ENCODE assay signal across 32 cellular contexts in the genomic region with DNA sequence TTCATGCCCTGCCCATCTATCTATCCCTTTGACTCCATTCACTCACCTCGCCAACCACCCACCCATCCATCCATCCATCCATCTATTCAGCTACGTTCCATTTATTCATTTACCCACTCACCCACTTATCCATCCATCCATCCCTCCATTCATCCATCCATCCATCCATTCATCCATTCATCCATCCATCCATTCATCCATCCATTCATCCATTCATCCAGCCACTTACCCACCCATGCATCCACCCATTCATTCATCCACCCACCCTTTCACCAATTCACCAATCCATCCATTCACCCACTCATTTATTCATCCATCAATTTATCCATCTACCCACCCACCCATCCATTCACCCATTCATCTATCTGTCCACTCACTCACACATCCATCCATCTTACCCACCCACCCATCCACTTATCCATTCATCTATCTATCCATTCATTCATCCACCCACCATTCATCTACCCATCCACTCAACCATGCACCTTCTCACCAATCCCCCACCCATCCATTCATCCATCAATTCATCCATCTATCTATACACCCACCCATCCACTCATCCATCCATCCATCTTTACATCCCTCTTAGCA. TPM values are rescaled to one million over a fixed set of nuclear protein-coding genes. Genes with fewer than 3 reads are reported as not detected.
"Had no signal": no experiment of that assay in that cellular context is flagged by ENCODE, and none has a peak within 500 bp of the region (broad histone marks: within the 10 kb centered on the region; RNA-seq: fewer than 3 reads in every experiment).

No MANE protein-coding gene starts in this region.

- H3K27me3 ChIP-seq: ascending aorta, breast epithelium, cardiac muscle cell, colonic mucosa, esophagus muscularis mucosa, gastrocnemius medialis had no signal

- ATAC-seq: activated CD4-positive, CD25-positive, alpha-beta regulatory T cell treated with anti-CD3 and anti-CD28 coated beads, Interleukin-2, amount 50 U/mL, for 24 hours; activated CD8-positive, alpha-beta T cell treated with anti-CD3 and anti-CD28 coated beads for 36 hours; activated naive CD4-positive, alpha-beta T cell treated with anti-CD3 and anti-CD28 coated beads, Interleukin-2, amount 50 U/mL, for 72 hours; activated T-cell treated with anti-CD3 and anti-CD28 coated beads, Interleukin-2, amount 50 U/mL, for 4 hours; activated T-helper 17 cell treated with anti-CD3 and anti-CD28 coated beads, Interleukin-2, amount 50 U/mL, for 72 hours; foreskin keratinocyte; gastrocnemius medialis; T-cell had no signal

- H3K4me3 ChIP-seq: ascending aorta, breast epithelium, cardiac muscle cell, colonic mucosa, esophagus muscularis mucosa, gastrocnemius medialis had no signal

- DNase-seq: activated B cell treated with CpG ODN at 0.5 μM for 24 hours; activated CD4-positive, alpha-beta T cell treated with anti-CD3 and anti-CD28 coated beads for 48 hours; activated CD4-positive, alpha-beta T cell treated with anti-CD3 and anti-CD28 coated beads, Interleukin-2, amount 50 U/mL, for 1 hour; activated CD4-positive, alpha-beta T cell treated with anti-CD3 and anti-CD28 coated beads, Interleukin-2, amount 50 U/mL, for 48 hours; activated CD8-positive, alpha-beta memory T cell treated with anti-CD3 and anti-CD28 coated beads for 24 hours; activated CD8-positive, alpha-beta T cell treated with anti-CD3 and anti-CD28 coated beads for 36 hours; activated effector memory CD4-positive, alpha-beta T cell treated with Interleukin-2 at 50 U/mL for 16 hours; activated gamma-delta T cell treated with Interleukin-2 at 50 U/mL for 16 hours; activated naive CD4-positive, alpha-beta T cell treated with anti-CD3 and anti-CD28 coated beads for 36 hours; activated naive CD8-positive, alpha-beta T cell treated with anti-CD3 and anti-CD28 coated beads, Interleukin-2, amount 10 ng/mL, durations not matched to agents 7 days and 5 days; activated T-cell treated with anti-CD3 and anti-CD28 coated beads, Interleukin-2, amount 50 U/mL, for 4 hours; central memory CD4-positive, alpha-beta T cell; cerebellar nuclear complex; colonic mucosa; effector CD8-positive, alpha-beta T cell; endodermal cell; erythroblast; foreskin keratinocyte; gastrocnemius medialis; T-cell; T-helper 9 cell; WERI-Rb-1 had no signal

- H3K4me1 ChIP-seq: ascending aorta, breast epithelium, colonic mucosa, foreskin keratinocyte, gastrocnemius medialis had no signal

- H3K9me3 ChIP-seq: ascending aorta, breast epithelium, colonic mucosa, esophagus muscularis mucosa, gastrocnemius medialis had no signal

- H3K27me3 Mint-ChIP-seq: activated CD8-positive, alpha-beta T cell treated with anti-CD3 and anti-CD28 coated beads for 36 hours; activated naive CD8-positive, alpha-beta T cell treated with anti-CD3 and anti-CD28 coated beads, Interleukin-2, amount 10 ng/mL, durations not matched to agents 7 days and 5 days; activated T-helper 17 cell treated with anti-CD3 and anti-CD28 coated beads, Interleukin-2, amount 50 U/mL, for 72 hours had no signal

- H3K36me3 ChIP-seq: ascending aorta, breast epithelium, cardiac muscle cell, colonic mucosa, esophagus muscularis mucosa, gastrocnemius medialis, WERI-Rb-1 had no signal

- H3K27ac ChIP-seq: ascending aorta, breast epithelium, colonic mucosa, esophagus muscularis mucosa, foreskin keratinocyte, gastrocnemius medialis, WERI-Rb-1 had no signal

- H3K4me3 Mint-ChIP-seq: activated B cell treated with CpG ODN at 0.5 μM for 24 hours; activated CD8-positive, alpha-beta T cell treated with anti-CD3 and anti-CD28 coated beads for 36 hours; activated naive CD4-positive, alpha-beta T cell treated with anti-CD3 and anti-CD28 coated beads for 36 hours; activated naive CD8-positive, alpha-beta T cell treated with anti-CD3 and anti-CD28 coated beads, Interleukin-2, amount 10 ng/mL, durations not matched to agents 7 days and 5 days; activated T-cell treated with anti-CD3 and anti-CD28 coated beads, Interleukin-2, amount 50 U/mL, for 4 hours; activated T-helper 17 cell treated with anti-CD3 and anti-CD28 coated beads, Interleukin-2, amount 50 U/mL, for 72 hours; endodermal cell; T-cell; T-helper 1 cell treated with Interleukin-12 subunit alpha and Interleukin-12 subunit beta and Interleukin-4 antibody, amounts not matched to agents 30 μg/mL and 1 μg/mL, for 36 hours had no signal

- H3K27ac Mint-ChIP-seq: activated B cell treated with CpG ODN at 0.5 μM for 24 hours; activated CD8-positive, alpha-beta T cell treated with anti-CD3 and anti-CD28 coated beads for 36 hours; activated naive CD4-positive, alpha-beta T cell treated with anti-CD3 and anti-CD28 coated beads for 36 hours; activated naive CD4-positive, alpha-beta T cell treated with anti-CD3 and anti-CD28 coated beads, Interleukin-2, amount 50 U/mL, for 72 hours; activated naive CD8-positive, alpha-beta T cell treated with anti-CD3 and anti-CD28 coated beads, Interleukin-2, amount 10 ng/mL, durations not matched to agents 7 days and 5 days; activated T-helper 17 cell treated with anti-CD3 and anti-CD28 coated beads, Interleukin-2, amount 50 U/mL, for 72 hours; endodermal cell; T-cell; T-helper 1 cell treated with Interleukin-12 subunit alpha and Interleukin-12 subunit beta and Interleukin-4 antibody, amounts not matched to agents 30 μg/mL and 1 μg/mL, for 36 hours had no signal

- H3K36me3 Mint-ChIP-seq: activated naive CD4-positive, alpha-beta T cell treated with anti-CD3 and anti-CD28 coated beads, Interleukin-2, amount 50 U/mL, for 72 hours; activated naive CD8-positive, alpha-beta T cell treated with anti-CD3 and anti-CD28 coated beads, Interleukin-2, amount 10 ng/mL, durations not matched to agents 7 days and 5 days; brain; T-cell had no signal

- H3K9me3 Mint-ChIP-seq: activated B cell treated with CpG ODN at 0.5 μM for 24 hours; activated CD8-positive, alpha-beta T cell treated with anti-CD3 and anti-CD28 coated beads for 36 hours; activated naive CD4-positive, alpha-beta T cell treated with anti-CD3 and anti-CD28 coated beads for 36 hours; activated naive CD4-positive, alpha-beta T cell treated with anti-CD3 and anti-CD28 coated beads, Interleukin-2, amount 50 U/mL, for 72 hours; activated naive CD8-positive, alpha-beta T cell treated with anti-CD3 and anti-CD28 coated beads, Interleukin-2, amount 10 ng/mL, durations not matched to agents 7 days and 5 days; activated T-cell treated with anti-CD3 and anti-CD28 coated beads, Interleukin-2, amount 50 U/mL, for 4 hours; activated T-helper 17 cell treated with anti-CD3 and anti-CD28 coated beads, Interleukin-2, amount 50 U/mL, for 72 hours; endodermal cell; T-cell; T-helper 1 cell treated with Interleukin-12 subunit alpha and Interleukin-12 subunit beta and Interleukin-4 antibody, amounts not matched to agents 30 μg/mL and 1 μg/mL, for 36 hours had no signal

- H3K4me1 Mint-ChIP-seq: activated B cell treated with CpG ODN at 0.5 μM for 24 hours; activated naive CD8-positive, alpha-beta T cell treated with anti-CD3 and anti-CD28 coated beads, Interleukin-2, amount 10 ng/mL, durations not matched to agents 7 days and 5 days; activated T-helper 17 cell treated with anti-CD3 and anti-CD28 coated beads, Interleukin-2, amount 50 U/mL, for 72 hours; T-cell had no signal

RNA-seq across cellular contexts. Expression of a gene that starts 19.5 kb away (rescaled TPM):
- total RNA-seq: activated B cell treated with CpG ODN at 0.5 μM for 24 hours; activated CD8-positive, alpha-beta T cell treated with anti-CD3 and anti-CD28 coated beads for 36 hours; activated naive CD4-positive, alpha-beta T cell treated with anti-CD3 and anti-CD28 coated beads for 36 hours; activated naive CD4-positive, alpha-beta T cell treated with anti-CD3 and anti-CD28 coated beads, Interleukin-2, amount 50 U/mL, for 72 hours; activated naive CD8-positive, alpha-beta T cell treated with anti-CD3 and anti-CD28 coated beads, Interleukin-2, amount 10 ng/mL, durations not matched to agents 7 days and 5 days; T-helper 2 cell treated with Interferon-gamma antibody and Interleukin-4, amounts not matched to agents 100 ng/mL and 5 ng/mL, for 36 hours had no signal
